In genomic region chr22:39471421-39472141, GRCh38 we compare ENCODE assay signal across 9 cellular contexts. TPM values are rescaled to one million over a fixed set of nuclear protein-coding genes. Genes with fewer than 3 reads are reported as not detected.
A peak's percentile ranks its signal among the peaks of the same experiment; 100 is the strongest.
DNase-seq lines count a peak whose midpoint lies in the region; ATAC-seq and TF ChIP-seq lines count a peak whose summit lies in the region.
"Had no signal": no experiment of that assay in that cellular context is flagged by ENCODE, and none has a peak within 500 bp of the region (broad histone marks: within the 10 kb centered on the region; RNA-seq: fewer than 3 reads in every experiment).

No MANE protein-coding gene starts in this region.

- no peak overlapping the region for H3K9ac ChIP-seq in mesenchymal stem cell (ENCODE audit: low read length)

- no peak overlapping the region for H3K23ac ChIP-seq in mesenchymal stem cell (ENCODE audit: low read length in 2 of 2)

- H2BK5ac ChIP-seq in mesenchymal stem cell (ENCODE audit: low read depth, low read length, poor library complexity, severe bottlenecking): no peak overlapping the region

- H3K36me3 ChIP-seq in mesenchymal stem cell (ENCODE audit: control insufficient read depth in 1 of 2, insufficient read depth in 2 of 2, low read depth in 1 of 2, low read length in 2 of 2): no peaks in the 10 kb centered on the region

- H2BK120ac ChIP-seq in mesenchymal stem cell (ENCODE audit: low read depth, low read length): peak overlapping the region; percentile 85

- H3K4me2 ChIP-seq in mesenchymal stem cell (ENCODE audit: low read length, poor library complexity, severe bottlenecking): peak overlapping the region; percentile 41

- no peak for TF ChIP-seq CTCF in AG04450 (IDR thresholded peaks at IDR 0.05; ENCODE audit: low read depth, low read length)
- TF ChIP-seq CTCF in astrocyte of the spinal cord (IDR thresholded peaks at IDR 0.05; ENCODE audit: low read depth, low read length): no peak

- CTCF ChIA-PET in AG04450 (lab: Charles Lee): interaction anchor here (0.7 kb wide), 1 partner anchor 43 kb away, joined by 3 read pairs; no protein-coding TSS in a partner anchor

- DNase-seq in AG04450 (ENCODE audit: low read depth, low spot score): no peak
- peak; percentile 62 for DNase-seq in HT1080 (ENCODE audit: low read depth)
- peak; percentile 58 for DNase-seq in astrocyte of the spinal cord (ENCODE audit: low read depth, low spot score)
- peak; percentile 76 for DNase-seq in mesenchymal stem cell
- no peak for DNase-seq in NOMO-1 treated with DMSO at 0.1 percent for 48 hours (lab: John Stamatoyannopoulos, UW; ENCODE audit: unreplicated experiment)
- no peak for DNase-seq in NCI-H526 (lab: John Stamatoyannopoulos, UW)
- DNase-seq in NOMO-1 (lab: John Stamatoyannopoulos, UW; ENCODE audit: unreplicated experiment in 2 of 2): no peak

- H3K27ac ChIP-seq in AG04450 (ENCODE audit: low read depth, low read length) (peak overlapping the region; percentile 21), mesenchymal stem cell (ENCODE audit: low read length, poor library complexity, severe bottlenecking) (peak overlapping the region; percentile 73)
- H3K27ac ChIP-seq: epithelial cell of prostate had no signal

- peak overlapping the region in 1 of 2 experiments; percentile 1 for H3K14ac ChIP-seq in mesenchymal stem cell (ENCODE audit: low read length in 2 of 2)

- H4K8ac ChIP-seq in mesenchymal stem cell (ENCODE audit: low read length): peak overlapping the region; percentile 54

- H3K9me3 ChIP-seq in AG04450 (ENCODE audit: control insufficient read depth, insufficient read depth, low read length) (no peaks in the 10 kb centered on the region), mesenchymal stem cell (ENCODE audit: control insufficient read depth, low read length) (no peaks in the 10 kb centered on the region)

- H3K27me3 ChIP-seq in AG04450 (ENCODE audit: control insufficient read depth, insufficient read depth, low read length) (no peaks in the 10 kb centered on the region), mesenchymal stem cell (ENCODE audit: control insufficient read depth in 1 of 2, insufficient read depth in 1 of 2, low read length in 2 of 2) (peaks cover 0 to 67% of the 10 kb centered on the region in 2 experiments)

- H2AK5ac ChIP-seq in mesenchymal stem cell (ENCODE audit: low read length, severe bottlenecking): no peak overlapping the region

- H2BK15ac ChIP-seq in mesenchymal stem cell (ENCODE audit: low read depth, poor library complexity, severe bottlenecking): peak overlapping the region; percentile 41

- no peak overlapping the region for H3K4me3 ChIP-seq in AG04450 (ENCODE audit: low read depth, low read length)
- no peak overlapping the region for H3K4me3 ChIP-seq in astrocyte of the spinal cord (ENCODE audit: low read depth, low read length)
- no peak overlapping the region for H3K4me3 ChIP-seq in mesenchymal stem cell (ENCODE audit: insufficient read depth in 1 of 2, low read depth in 1 of 2, low read length in 2 of 2)

- H2AFZ ChIP-seq in mesenchymal stem cell (ENCODE audit: low read depth, low read length): peak overlapping the region; percentile 39

- no peaks in the 10 kb centered on the region for H3K79me1 ChIP-seq in mesenchymal stem cell (replicated peaks; ENCODE audit: low read length, poor library complexity, severe bottlenecking)

- H4K91ac ChIP-seq in mesenchymal stem cell (ENCODE audit: low read length): peak overlapping the region; percentile 84

- peak overlapping the region; percentile 79 to 87 for H3K18ac ChIP-seq in mesenchymal stem cell (ENCODE audit: low read depth in 1 of 2, low read length in 2 of 2)

- H3K4me1 ChIP-seq in mesenchymal stem cell (ENCODE audit: control insufficient read depth, insufficient read depth, low read depth, low read length): peaks cover 50% of the 10 kb centered on the region

- POLR2A ChIA-PET in AG04450 (lab: Yijun Ruan, JAX): no interaction called here

- peak; percentile 60 for ATAC-seq in GM18870 (IDR thresholded peaks at IDR 0.05; ENCODE audit: unreplicated experiment)

- in situ Hi-C loops in astrocyte of the spinal cord (cut with HindIII; ENCODE audit: low sequenced_read_pairs): no loop called here

- WGBS in mesenchymal stem cell: 16% methylated on average over 13 of the region's 13 CpGs

- peak overlapping the region; percentile 34 to 85 for H2BK12ac ChIP-seq in mesenchymal stem cell (ENCODE audit: low read length in 2 of 2)

- H3K4ac ChIP-seq in mesenchymal stem cell (ENCODE audit: low read depth in 1 of 2, low read length in 2 of 2): peak overlapping the region; percentile 57 to 91

RNA-seq across cellular contexts. Expression of gene MGAT3, which starts 14.8 kb away (rescaled TPM):
- polyA plus RNA-seq in AG04450 (2011; rRNA removed): 0.10 and 0.15 TPM in 2 replicates
- polyA minus RNA-seq in AG04450 (2011; rRNA and poly(A)+ RNA removed): 0.22 and 0.28 TPM in 2 replicates
- total RNA-seq in HT1080 (2014; rRNA removed; shearing (Covaris generic)): 0.10 TPM in 2 replicates
- polyA plus RNA-seq in HT1080 (2015; cell fraction: cytosol; rRNA removed): 0.03 and 0.06 TPM in 2 replicates
- polyA plus RNA-seq in HT1080 (2015; cell fraction: nucleus; rRNA removed): 0.04 and 0.05 TPM in 2 replicates
- 2.1 TPM for polyA plus RNA-seq in mesenchymal stem cell (2013, experiment 1 of 2)
- 2.0 TPM for polyA plus RNA-seq in mesenchymal stem cell (2013, experiment 2 of 2)

RNA-seq across cellular contexts. Expression of gene MIEF1, which starts 30.5 kb away (rescaled TPM):
- polyA plus RNA-seq in AG04450 (2011; rRNA removed): 18.9 and 19.2 TPM in 2 replicates
- polyA minus RNA-seq in AG04450 (2011; rRNA and poly(A)+ RNA removed): 22.3 and 24.3 TPM in 2 replicates
- total RNA-seq in HT1080 (2014; rRNA removed; shearing (Covaris generic)): 41.5 and 51.4 TPM in 2 replicates
- 33.2 and 40.9 TPM in 2 replicates for polyA plus RNA-seq in HT1080 (2015; cell fraction: cytosol; rRNA removed)
- polyA plus RNA-seq in HT1080 (2015; cell fraction: nucleus; rRNA removed): 34.5 and 34.7 TPM in 2 replicates
- polyA plus RNA-seq in mesenchymal stem cell (2013, experiment 1 of 2): 19.0 TPM
- 19.9 TPM for polyA plus RNA-seq in mesenchymal stem cell (2013, experiment 2 of 2)

RNA-seq across cellular contexts. Expression of gene ATF4, which starts 48.8 kb away (rescaled TPM):
- polyA plus RNA-seq in AG04450 (2011; rRNA removed): 844 and 936 TPM in 2 replicates
- 241 and 243 TPM in 2 replicates for polyA minus RNA-seq in AG04450 (2011; rRNA and poly(A)+ RNA removed)
- total RNA-seq in HT1080 (2014; rRNA removed; shearing (Covaris generic)): 408 and 466 TPM in 2 replicates
- 971 and 990 TPM in 2 replicates for polyA plus RNA-seq in HT1080 (2015; cell fraction: cytosol; rRNA removed)
- polyA plus RNA-seq in HT1080 (2015; cell fraction: nucleus; rRNA removed): 586 and 640 TPM in 2 replicates
- polyA plus RNA-seq in mesenchymal stem cell (2013, experiment 1 of 2): 513 TPM
- polyA plus RNA-seq in mesenchymal stem cell (2013, experiment 2 of 2): 503 TPM

Comparison
In these comparisons a context has a peak if more than half of its experiments do, and no peak if none do; other contexts are left out.
1. DNase-seq: peak in HT1080 (single experiment), astrocyte of the spinal cord (single experiment) and mesenchymal stem cell (single experiment); none in AG04450 (single experiment), NOMO-1 treated with DMSO at 0.1 percent for 48 hours (single experiment), NCI-H526 (0 of 2) and NOMO-1 (0 of 2).